8 cellular contexts compared by ENCODE assay signal in genomic region chr7:105268511-105269392, GRCh38.
DNase-seq lines count a peak whose midpoint lies in the region; ATAC-seq lines count a peak whose summit lies in the region.

No MANE protein-coding gene starts in this region.

- ATAC-seq in GM21717 (IDR thresholded peaks at IDR 0.05; ENCODE audit: unreplicated experiment), result peak; percentile 81

- DNase-seq in NCI-H446 (lab: John Stamatoyannopoulos, UW) (peak; percentile 16 to 20), NCI-H446 treated with DMSO at 0.1 percent for 48 hours (lab: John Stamatoyannopoulos, UW) (no peak), Kasumi-1 (lab: John Stamatoyannopoulos, UW) (peak; percentile 51 to 83), SW480 (ENCODE audit: low spot score) (peak; percentile 90), epithelial cell of prostate (ENCODE audit: low read depth, low spot score) (no peak), myocyte (ENCODE audit: low read depth) (peak; percentile 82), GM19240 (ENCODE audit: insufficient read length, low spot score) (no peak)

- H3K27ac ChIP-seq in epithelial cell of prostate, result peak overlapping the region; percentile 90

Comparison
In these comparisons a context has a peak if more than half of its experiments do, and no peak if none do; other contexts are left out.
1. DNase-seq: peak in NCI-H446 (2 of 2), Kasumi-1 (2 of 2), SW480 (single experiment) and myocyte (single experiment); none in NCI-H446 treated with DMSO at 0.1 percent for 48 hours (single experiment), epithelial cell of prostate (single experiment) and GM19240 (single experiment).